In the genomic region with DNA sequence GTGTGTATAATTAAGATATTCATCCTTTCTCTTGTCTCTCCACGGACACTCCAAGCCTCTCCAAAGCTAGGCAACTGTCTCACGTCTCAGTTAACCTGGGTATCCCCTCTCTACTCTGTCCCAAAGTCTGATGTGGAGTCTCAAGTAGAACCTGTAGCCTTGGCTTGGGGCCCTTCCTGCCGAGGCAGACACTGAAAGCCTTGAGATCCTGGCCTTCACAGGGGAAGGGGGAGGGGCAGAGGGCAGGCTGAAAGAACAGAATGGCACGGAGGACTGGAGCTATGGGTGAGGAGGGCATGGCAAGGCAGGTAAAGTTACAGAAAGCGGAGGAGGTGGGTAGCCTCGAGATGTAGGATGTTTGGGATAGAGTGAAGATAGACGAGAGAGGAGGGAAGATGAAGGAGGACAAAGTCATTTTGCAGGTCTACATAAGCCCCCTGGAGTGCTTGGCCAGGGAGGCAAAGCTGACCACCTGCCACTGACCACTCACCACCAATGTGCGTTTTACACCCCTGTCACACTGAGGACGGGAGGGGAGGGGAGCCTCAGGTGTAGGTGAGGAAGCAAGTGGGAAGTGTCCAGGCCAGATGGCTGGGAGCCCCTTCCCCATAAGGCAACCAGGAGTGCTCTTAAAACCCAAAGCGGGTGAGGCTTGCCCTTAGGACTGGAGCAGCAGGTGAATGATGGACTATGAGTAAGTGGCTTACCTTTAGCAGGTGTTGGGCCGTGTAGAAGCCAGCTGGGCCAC, we compare ENCODE assay signal across 11 cellular contexts. TPM values are rescaled to one million over a fixed set of nuclear protein-coding genes. Genes with fewer than 3 reads are reported as not detected.
A peak's percentile ranks its signal among the peaks of the same experiment; 100 is the strongest.
DNase-seq lines count a peak whose midpoint lies in the region; ATAC-seq and TF ChIP-seq lines count a peak whose summit lies in the region.
"Had no signal": no experiment of that assay in that cellular context is flagged by ENCODE, and none has a peak within 500 bp of the region (broad histone marks: within the 10 kb centered on the region; RNA-seq: fewer than 3 reads in every experiment).

No MANE protein-coding gene starts in this region.

- no peaks in the 10 kb centered on the region for H3K36me3 ChIP-seq in effector memory CD4-positive, alpha-beta T cell (ENCODE audit: control insufficient read depth, insufficient read depth, low read length)

- no peaks in the 10 kb centered on the region for H3K9me3 Mint-ChIP-seq in activated T-cell treated with anti-CD3 and anti-CD28 coated beads, Interleukin-2, amount 50 U/mL, for 24 hours
- no peaks in the 10 kb centered on the region for H3K9me3 Mint-ChIP-seq in activated B cell treated with CpG ODN at 0.5 μM for 24 hours
- no peaks in the 10 kb centered on the region for H3K9me3 Mint-ChIP-seq in stimulated activated naive B cell treated with anti-CD40 and anti-IgM and Interleukin-4, amounts not matched to agents 10 μg/mL and 1 μg/mL and 100 μg/mL, for 72 hours

- TF ChIP-seq CTCF in activated B cell treated with CpG ODN at 0.5 μM for 24 hours (IDR thresholded peaks at IDR 0.05) (no peak), foreskin fibroblast (IDR thresholded peaks at IDR 0.05; ENCODE audit: low read depth, low read length) (no peak)

- no peak overlapping the region for H3K27ac ChIP-seq in effector memory CD4-positive, alpha-beta T cell (ENCODE audit: insufficient read depth, low read length, poor library complexity, severe bottlenecking)

- CTCF ChIA-PET in activated B cell treated with CpG ODN at 0.5 μM for 24 hours (lab: Charles Lee) = interaction anchor here (2.1 kb wide), 1 partner anchor 9 kb away, joined by 8 read pairs; no protein-coding TSS in a partner anchor

- POLR2A ChIA-PET in activated B cell treated with CpG ODN at 0.5 μM for 24 hours (lab: Charles Lee) = no interaction called here

- no peak for DNase-seq in activated T-cell treated with anti-CD3 and anti-CD28 coated beads, Interleukin-2, amount 50 U/mL, for 24 hours
- no peak for DNase-seq in activated T-cell treated with anti-CD3 and anti-CD28 coated beads, Interleukin-2, amount 50 U/mL, for 48 hours
- DNase-seq in activated B cell treated with CpG ODN at 0.5 μM for 24 hours (no peak), foreskin fibroblast (no peak), hippocampal formation (lab: John Stamatoyannopoulos, UW) (no peak)
- no peak for DNase-seq in stimulated activated naive B cell treated with anti-CD40 and anti-IgM and Interleukin-4, amounts not matched to agents 10 μg/mL and 1 μg/mL and 100 μg/mL, for 72 hours
- DNase-seq in stimulated activated CD4-positive, alpha-beta T cell treated with anti-CD3 and anti-CD28 coated beads, Interleukin-2, amount 100 ng/mL, for 48 hours = no peak
- no peak for DNase-seq in effector memory CD4-positive, alpha-beta T cell
- DNase-seq: NCI-H1436; stimulated activated CD4-positive, alpha-beta T cell treated with anti-CD3 and anti-CD28 coated beads, Interleukin-12 subunit alpha, Interleukin-12 subunit beta, amount 100 ng/mL, for 4 hours; T-helper 9 cell had no signal

- H3K27ac Mint-ChIP-seq in activated T-cell treated with anti-CD3 and anti-CD28 coated beads, Interleukin-2, amount 50 U/mL, for 24 hours = no peak overlapping the region
- H3K27ac Mint-ChIP-seq in activated B cell treated with CpG ODN at 0.5 μM for 24 hours = no peak overlapping the region
- no peak overlapping the region for H3K27ac Mint-ChIP-seq in stimulated activated naive B cell treated with anti-CD40 and anti-IgM and Interleukin-4, amounts not matched to agents 10 μg/mL and 1 μg/mL and 100 μg/mL, for 72 hours

- ATAC-seq in activated B cell treated with CpG ODN at 0.5 μM for 24 hours (ENCODE audit: low read depth) = no peak
- ATAC-seq in stimulated activated naive B cell treated with anti-CD40 and anti-IgM and Interleukin-4, amounts not matched to agents 10 μg/mL and 1 μg/mL and 100 μg/mL, for 72 hours (replicated peaks) = no peak

- no peaks in the 10 kb centered on the region for H3K9me3 ChIP-seq in effector memory CD4-positive, alpha-beta T cell (ENCODE audit: control insufficient read depth, low read length)

- H3K27me3 Mint-ChIP-seq in activated T-cell treated with anti-CD3 and anti-CD28 coated beads, Interleukin-2, amount 50 U/mL, for 24 hours = no peaks in the 10 kb centered on the region
- no peaks in the 10 kb centered on the region for H3K27me3 Mint-ChIP-seq in activated B cell treated with CpG ODN at 0.5 μM for 24 hours
- H3K27me3 Mint-ChIP-seq in stimulated activated naive B cell treated with anti-CD40 and anti-IgM and Interleukin-4, amounts not matched to agents 10 μg/mL and 1 μg/mL and 100 μg/mL, for 72 hours = no peaks in the 10 kb centered on the region

- H3K4me3 Mint-ChIP-seq in activated T-cell treated with anti-CD3 and anti-CD28 coated beads, Interleukin-2, amount 50 U/mL, for 24 hours = peak overlapping the region; percentile 81
- peak overlapping the region; percentile 94 for H3K4me3 Mint-ChIP-seq in activated B cell treated with CpG ODN at 0.5 μM for 24 hours
- peak overlapping the region; percentile 22 to 87 for H3K4me3 Mint-ChIP-seq in stimulated activated naive B cell treated with anti-CD40 and anti-IgM and Interleukin-4, amounts not matched to agents 10 μg/mL and 1 μg/mL and 100 μg/mL, for 72 hours

- H3K27me3 ChIP-seq in effector memory CD4-positive, alpha-beta T cell (replicated peaks; ENCODE audit: control insufficient read depth, insufficient read depth, low read length, poor library complexity, severe bottlenecking) = no peaks in the 10 kb centered on the region

- peaks cover 7% of the 10 kb centered on the region for H3K36me3 Mint-ChIP-seq in activated T-cell treated with anti-CD3 and anti-CD28 coated beads, Interleukin-2, amount 50 U/mL, for 24 hours (ENCODE audit: low read depth)
- no peaks in the 10 kb centered on the region for H3K36me3 Mint-ChIP-seq in activated B cell treated with CpG ODN at 0.5 μM for 24 hours (ENCODE audit: low read depth)
- H3K36me3 Mint-ChIP-seq in stimulated activated naive B cell treated with anti-CD40 and anti-IgM and Interleukin-4, amounts not matched to agents 10 μg/mL and 1 μg/mL and 100 μg/mL, for 72 hours = peaks cover 0 to 2% of the 10 kb centered on the region in 2 donors

- H3K4me1 Mint-ChIP-seq in activated T-cell treated with anti-CD3 and anti-CD28 coated beads, Interleukin-2, amount 50 U/mL, for 24 hours (ENCODE audit: low read depth) = peaks cover 30% of the 10 kb centered on the region
- H3K4me1 Mint-ChIP-seq in activated B cell treated with CpG ODN at 0.5 μM for 24 hours = peaks cover 22% of the 10 kb centered on the region
- H3K4me1 Mint-ChIP-seq in stimulated activated naive B cell treated with anti-CD40 and anti-IgM and Interleukin-4, amounts not matched to agents 10 μg/mL and 1 μg/mL and 100 μg/mL, for 72 hours = peaks cover 14 to 27% of the 10 kb centered on the region in 2 donors

- intact Hi-C loops in activated B cell treated with CpG ODN at 0.5 μM for 24 hours (cut with micrococcal nuclease) = loop anchor here (2.0 to 5.0 kb wide), 2 partner anchors 175 to 659 kb away; a partner anchor contains a TSS

- H3K4me1 ChIP-seq in effector memory CD4-positive, alpha-beta T cell (ENCODE audit: control insufficient read depth, insufficient read depth, low read length, poor library complexity, severe bottlenecking) = peaks cover 5% of the 10 kb centered on the region

- H3K4me3 ChIP-seq in foreskin fibroblast (ENCODE audit: low read depth in 1 of 2, low read length in 2 of 2) = peak overlapping the region; percentile 93 to 95
- H3K4me3 ChIP-seq in effector memory CD4-positive, alpha-beta T cell (ENCODE audit: insufficient read depth, low read depth, low read length, poor library complexity, severe bottlenecking) = no peak overlapping the region

RNA-seq across cellular contexts. Expression of a gene that starts 1.3 kb away (rescaled TPM):
- total RNA-seq in activated B cell treated with CpG ODN at 0.5 μM for 24 hours = 4.6 and 5.5 TPM in 2 replicates

RNA-seq across cellular contexts. Expression of a gene that starts 11.8 kb away (rescaled TPM):
- total RNA-seq in activated B cell treated with CpG ODN at 0.5 μM for 24 hours = not detected in 2 replicates

RNA-seq across cellular contexts. Expression of a gene that starts 21.9 kb away (rescaled TPM):
- total RNA-seq in activated B cell treated with CpG ODN at 0.5 μM for 24 hours = not detected in 2 replicates

RNA-seq across cellular contexts. Expression of a gene that starts 51.6 kb away (rescaled TPM):
- total RNA-seq in activated B cell treated with CpG ODN at 0.5 μM for 24 hours = not detected in 2 replicates

RNA-seq across cellular contexts. Expression of a gene that starts 52.6 kb away (rescaled TPM):
- not detected in 2 replicates for total RNA-seq in activated B cell treated with CpG ODN at 0.5 μM for 24 hours
